ENCODE assay signal across 2 cellular contexts in the genomic region with DNA sequence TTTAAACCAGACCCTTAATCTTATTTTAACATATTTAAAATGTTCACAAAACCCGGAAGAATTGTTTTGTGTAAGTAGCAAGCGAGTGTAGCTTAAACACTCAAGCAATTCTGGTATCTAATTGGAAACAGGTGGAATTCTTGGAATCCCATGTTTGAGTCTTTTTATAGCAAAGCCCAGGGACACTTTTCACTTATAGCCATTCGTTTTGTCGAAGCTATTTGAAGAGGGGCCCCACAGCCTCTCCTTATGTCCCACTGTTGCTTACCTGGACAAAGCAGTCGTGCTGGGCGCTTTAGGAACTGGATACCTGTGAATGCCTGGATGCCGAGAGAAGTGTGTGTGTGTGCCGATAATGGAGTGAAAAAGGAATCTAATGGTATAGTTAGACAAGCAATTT.
TF ChIP-seq lines count a peak whose summit lies in the region.

No MANE protein-coding gene starts in this region.

TF ChIP-seq in HEK293, 187 proteins besides CTCF, POLR2A, EP300 and RAD21:
- peak; percentile 41; the same call in 1 of the 2 replicates for TF ChIP-seq SCRT2 (tag by site-specific recombination; IDR thresholded peaks at IDR 0.05)
- TF ChIP-seq ZNF76 (tag by site-specific recombination; IDR thresholded peaks at IDR 0.05; ENCODE audit: borderline replicate concordance, low read depth) = no peak
- TF ChIP-seq GFI1B (tag by site-specific recombination; IDR thresholded peaks at IDR 0.05) = no peak
- TF ChIP-seq ZFP69B (tag by site-specific recombination; IDR thresholded peaks at IDR 0.05) = 0 out of 2 replicates have a peak, but pooled peaks have one; percentile 22
- TF ChIP-seq ZNF558 (tag by site-specific recombination; IDR thresholded peaks at IDR 0.05) = no peak
- TF ChIP-seq, protein P1, sequence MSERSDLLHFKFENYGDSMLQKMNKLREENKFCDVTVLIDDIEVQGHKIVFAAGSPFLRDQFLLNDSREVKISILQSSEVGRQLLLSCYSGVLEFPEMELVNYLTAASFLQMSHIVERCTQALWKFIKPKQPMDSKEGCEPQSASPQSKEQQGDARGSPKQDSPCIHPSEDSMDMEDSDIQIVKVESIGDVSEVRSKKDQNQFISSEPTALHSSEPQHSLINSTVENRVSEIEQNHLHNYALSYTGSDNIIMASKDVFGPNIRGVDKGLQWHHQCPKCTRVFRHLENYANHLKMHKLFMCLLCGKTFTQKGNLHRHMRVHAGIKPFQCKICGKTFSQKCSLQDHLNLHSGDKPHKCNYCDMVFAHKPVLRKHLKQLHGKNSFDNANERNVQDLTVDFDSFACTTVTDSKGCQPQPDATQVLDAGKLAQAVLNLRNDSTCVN (tag by site-specific recombination; optimal IDR thresholded peaks at IDR 0.05) = no peak
- TF ChIP-seq ZNF768 (tag by site-specific recombination; IDR thresholded peaks at IDR 0.05) = no peak
- TF ChIP-seq ZNF157 (tag by site-specific recombination; IDR thresholded peaks at IDR 0.05) = no peak
- TF ChIP-seq ZNF560 (tag by site-specific recombination; IDR thresholded peaks at IDR 0.05; ENCODE audit: borderline replicate concordance) = no peak

TF ChIP-seq in K562, 482 proteins besides CTCF, POLR2A, EP300 and RAD21:
- TF ChIP-seq, protein P2, sequence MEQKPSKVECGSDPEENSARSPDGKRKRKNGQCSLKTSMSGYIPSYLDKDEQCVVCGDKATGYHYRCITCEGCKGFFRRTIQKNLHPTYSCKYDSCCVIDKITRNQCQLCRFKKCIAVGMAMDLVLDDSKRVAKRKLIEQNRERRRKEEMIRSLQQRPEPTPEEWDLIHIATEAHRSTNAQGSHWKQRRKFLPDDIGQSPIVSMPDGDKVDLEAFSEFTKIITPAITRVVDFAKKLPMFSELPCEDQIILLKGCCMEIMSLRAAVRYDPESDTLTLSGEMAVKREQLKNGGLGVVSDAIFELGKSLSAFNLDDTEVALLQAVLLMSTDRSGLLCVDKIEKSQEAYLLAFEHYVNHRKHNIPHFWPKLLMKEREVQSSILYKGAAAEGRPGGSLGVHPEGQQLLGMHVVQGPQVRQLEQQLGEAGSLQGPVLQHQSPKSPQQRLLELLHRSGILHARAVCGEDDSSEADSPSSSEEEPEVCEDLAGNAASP (IDR thresholded peaks at IDR 0.05) = no peak
- TF ChIP-seq NCOA1 (IDR thresholded peaks at IDR 0.05; ENCODE audit: low read depth) (no peak), FOXK1 (CRISPR knock-in tag; IDR thresholded peaks at IDR 0.05; ENCODE audit: borderline replicate concordance) (no peak), TCF3 (CRISPR knock-in tag; IDR thresholded peaks at IDR 0.05) (peak; percentile 1; the same call in 1 of the 2 replicates), HDAC1 (IDR thresholded peaks at IDR 0.05) (no peak)
- TF ChIP-seq, protein P1 (CRISPR knock-in tag; IDR thresholded peaks at IDR 0.05) = no peak
- TF ChIP-seq, protein P3, sequence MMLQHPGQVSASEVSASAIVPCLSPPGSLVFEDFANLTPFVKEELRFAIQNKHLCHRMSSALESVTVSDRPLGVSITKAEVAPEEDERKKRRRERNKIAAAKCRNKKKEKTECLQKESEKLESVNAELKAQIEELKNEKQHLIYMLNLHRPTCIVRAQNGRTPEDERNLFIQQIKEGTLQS (IDR thresholded peaks at IDR 0.05) = no peak
- TF ChIP-seq, protein P3 (CRISPR knock-in tag; conservative IDR thresholded peaks at IDR 0.05) = 0 out of 2 replicates have a peak, but pooled peaks have one; percentile 25
